17 cellular contexts compared by ENCODE assay signal in the genomic region with DNA sequence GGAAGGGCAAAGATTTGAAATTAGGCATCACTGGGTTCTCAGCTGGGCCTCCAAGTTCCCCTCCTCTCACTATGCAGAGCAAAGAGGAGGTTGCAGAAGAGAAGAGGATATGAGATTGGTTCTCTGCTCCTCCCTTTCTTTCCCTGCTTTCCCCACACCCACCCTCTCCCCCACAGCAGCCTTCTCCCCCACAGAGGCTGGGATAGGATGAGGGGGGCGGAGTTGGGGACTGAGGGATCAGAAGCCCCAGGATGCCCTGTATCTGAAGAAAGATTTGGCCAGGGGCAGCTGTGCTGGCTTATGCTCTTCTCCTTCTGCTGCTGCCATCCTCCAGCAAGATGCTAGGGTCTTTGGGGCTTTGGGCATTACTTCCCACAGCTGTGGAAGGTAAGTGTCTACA. TPM values are rescaled to one million over a fixed set of nuclear protein-coding genes. Genes with fewer than 3 reads are reported as not detected.
DNase-seq lines count a peak whose midpoint lies in the region; ATAC-seq, FAIRE-seq and TF ChIP-seq lines count a peak whose summit lies in the region.
"Had no signal": no experiment of that assay in that cellular context is flagged by ENCODE, and none has a peak within 500 bp of the region (broad histone marks: within the 10 kb centered on the region; RNA-seq: fewer than 3 reads in every experiment).

A gene (plus strand): TSS at position 259 of the 400 bp plus-strand sequence. CDS start 80 bp downstream, at position 339.

- H3K9me3 Mint-ChIP-seq in progenitor cell of endocrine pancreas (ENCODE audit: low read depth) = no peaks in the 10 kb centered on the region
- no peaks in the 10 kb centered on the region for H3K9me3 Mint-ChIP-seq in activated CD4-positive, alpha-beta memory T cell treated with anti-CD3 and anti-CD28 coated beads, Interleukin-2, amount 10 ng/mL, durations not matched to agents 7 days and 5 days

- intact Hi-C loops in K562 (cut with micrococcal nuclease) (loop anchor here (5.0 to 10.0 kb wide), 2 partner anchors 84 to 99 kb away; a partner anchor contains a TSS), PC-3 (cut with micrococcal nuclease) (no loop called here)

- no peaks in the 10 kb centered on the region for H3K79me1 ChIP-seq in mesendoderm (ENCODE audit: low read length)

- 83% methylated on average over 1 of the region's 1 CpG for WGBS in K562 (ENCODE audit: insufficient coverage, low coverage, missing lambda C conversion rate)
- WGBS in mesendoderm (ENCODE audit: extremely low coverage, insufficient coverage, low lambda C conversion rate) = no CpG with 5 or more reads among the region's 1 CpG

- no peak within 1 kb of the TSS for H3K56ac ChIP-seq in mesendoderm (ENCODE audit: low read length)

- H3K4me2 ChIP-seq in K562 (ENCODE audit: insufficient read depth, low read length) (peak within 1 kb of the TSS; percentile 89), mesendoderm (ENCODE audit: low read length) (no peak within 1 kb of the TSS), PC-3 (ENCODE audit: low read length) (no peak within 1 kb of the TSS)
- H3K4me2 ChIP-seq: BLaER1 had no signal

- no peak for TF ChIP-seq RAD21 in K562 (CRISPR knock-in tag; conservative IDR thresholded peaks at IDR 0.05 in 1 of 2, IDR thresholded peaks at IDR 0.05 in 1 of 2)

- H3K36me3 Mint-ChIP-seq in progenitor cell of endocrine pancreas (ENCODE audit: insufficient read depth) = no peaks in the 10 kb centered on the region
- no peaks in the 10 kb centered on the region for H3K36me3 Mint-ChIP-seq in activated CD4-positive, alpha-beta memory T cell treated with anti-CD3 and anti-CD28 coated beads, Interleukin-2, amount 10 ng/mL, durations not matched to agents 7 days and 5 days (ENCODE audit: low read depth)

- POLR2A ChIA-PET in HEK293 (lab: Yijun Ruan, JAX) = no interaction called here
- POLR2A ChIA-PET in K562 (lab: Yijun Ruan, JAX) = interaction anchor here (1.9 to 3.1 kb wide), 2 partner anchors 18 to 71 kb away, joined by 9 to 10 read pairs; a partner anchor contains a TSS
- POLR2A ChIA-PET in PC-3 (lab: Charles Lee; ENCODE audit: unreplicated experiment) = no interaction called here
- POLR2A ChIA-PET in activated CD4-positive, alpha-beta memory T cell treated with anti-CD3 and anti-CD28 coated beads, Interleukin-2, amount 10 ng/mL, durations not matched to agents 7 days and 5 days (lab: Charles Lee) = interaction anchor here (0.8 kb wide), 1 partner anchor 18 kb away, joined by 3 read pairs; a partner anchor contains a TSS

- H3K27me3 ChIP-seq in K562 (ENCODE audit: control insufficient read depth in 2 of 2, insufficient read depth in 2 of 2, low read length in 2 of 2) (no peaks in the 10 kb centered on the region), mesendoderm (ENCODE audit: insufficient read depth, low read length, poor library complexity) (no peaks in the 10 kb centered on the region), PC-3 (ENCODE audit: low read length) (no peaks in the 10 kb centered on the region)
- H3K27me3 ChIP-seq: BLaER1 had no signal

- H2BK15ac ChIP-seq in mesendoderm (replicated peaks; ENCODE audit: low read depth) = no peak within 1 kb of the TSS

- peaks cover 12% of the 10 kb centered on the region for H3K4me1 ChIP-seq in HEK293 (ENCODE audit: control insufficient read depth, insufficient read depth, low read length)
- peaks cover 43 to 44% of the 10 kb centered on the region in 2 experiments for H3K4me1 ChIP-seq in K562 (replicated peaks in 1 of 2; ENCODE audit: control insufficient read depth in 2 of 2, insufficient read depth in 2 of 2, low read length in 2 of 2)
- peaks cover 9% of the 10 kb centered on the region for H3K4me1 ChIP-seq in mesendoderm (ENCODE audit: control insufficient read depth, low read depth, low read length)
- peaks cover 34% of the 10 kb centered on the region for H3K4me1 ChIP-seq in PC-3 (ENCODE audit: insufficient read depth, low read length)

- H3K27ac ChIP-seq in HEK293 (ENCODE audit: extremely low read depth, low read depth, low read length) (no peak within 1 kb of the TSS), K562 (ENCODE audit: extremely low read depth, low read depth, low read length) (peak within 1 kb of the TSS; percentile 63; the same call in 1 of the 3 replicates), mesendoderm (ENCODE audit: low read depth, low read length) (no peak within 1 kb of the TSS), PC-3 (ENCODE audit: low read length) (no peak within 1 kb of the TSS)
- H3K27ac ChIP-seq: BLaER1, SK-N-MC had no signal

- peak within 1 kb of the TSS; percentile 27 for H2AK5ac ChIP-seq in mesendoderm (ENCODE audit: low read length)

- no peaks in the 10 kb centered on the region for H3K9me1 ChIP-seq in K562 (ENCODE audit: control insufficient read depth, insufficient read depth, low read length)

- H4K20me1 ChIP-seq in K562 (replicated peaks; ENCODE audit: control insufficient read depth, insufficient read depth, low read length) = no peaks in the 10 kb centered on the region
- no peaks in the 10 kb centered on the region for H4K20me1 ChIP-seq in PC-3 (ENCODE audit: low read length)
- H4K20me1 ChIP-seq: BLaER1 had no signal

- no peak within 1 kb of the TSS for H3K23ac ChIP-seq in mesendoderm (ENCODE audit: low read length)

- H3F3A ChIP-seq in PC-3 (ENCODE audit: low read length, unreplicated experiment) = peaks cover 11% of the 10 kb centered on the region

- DNase-seq in K562 (ENCODE audit: extremely low read depth in 1 of 4, low spot score in 3 of 4) (peak in 3 of 4 experiments; percentile 24 to 44 (median 43)), mesendoderm (no peak), progenitor cell of endocrine pancreas (ENCODE audit: low spot score, unreplicated experiment) (no peak), PC-3 (no peak), GM19239 (ENCODE audit: insufficient read length, low spot score) (no peak)
- no peak for DNase-seq in activated CD4-positive, alpha-beta memory T cell treated with anti-CD3 and anti-CD28 coated beads, Interleukin-2, amount 10 ng/mL, durations not matched to agents 7 days and 5 days
- DNase-seq: DMS 273 treated with DMSO at 0.1 percent for 48 hours, NCI-H1092, NCI-H345, NCI-H526 treated with DMSO at 0.1 percent for 48 hours had no signal

- H3K4me3 Mint-ChIP-seq in progenitor cell of endocrine pancreas (ENCODE audit: low read depth) = peak within 1 kb of the TSS; percentile 68
- no peak within 1 kb of the TSS for H3K4me3 Mint-ChIP-seq in activated CD4-positive, alpha-beta memory T cell treated with anti-CD3 and anti-CD28 coated beads, Interleukin-2, amount 10 ng/mL, durations not matched to agents 7 days and 5 days

- H4K5ac ChIP-seq in mesendoderm (ENCODE audit: low read length) = peak within 1 kb of the TSS; percentile 91

- BruUV-seq in K562 (replicated peaks; lab: Mats Ljungman, UMichigan) (no TSS peak), PC-3 (replicated peaks; lab: Mats Ljungman, UMichigan) (no TSS peak)

- H3K27me3 Mint-ChIP-seq in progenitor cell of endocrine pancreas = no peaks in the 10 kb centered on the region
- peaks cover 4% of the 10 kb centered on the region for H3K27me3 Mint-ChIP-seq in activated CD4-positive, alpha-beta memory T cell treated with anti-CD3 and anti-CD28 coated beads, Interleukin-2, amount 10 ng/mL, durations not matched to agents 7 days and 5 days

- TF ChIP-seq EP300 in K562 (IDR thresholded peaks at IDR 0.05; ENCODE audit: low read length) = no peak

- peak within 1 kb of the TSS; percentile 92 for H3K27ac Mint-ChIP-seq in progenitor cell of endocrine pancreas
- no peak within 1 kb of the TSS for H3K27ac Mint-ChIP-seq in activated CD4-positive, alpha-beta memory T cell treated with anti-CD3 and anti-CD28 coated beads, Interleukin-2, amount 10 ng/mL, durations not matched to agents 7 days and 5 days

- no peak within 1 kb of the TSS for H3K4ac ChIP-seq in mesendoderm (ENCODE audit: low read depth, low read length)

- no peak for TF ChIP-seq POLR2A in K562 (conservative IDR thresholded peaks at IDR 0.05)

- FAIRE-seq in K562 (lab: Jason Lieb, UNC) (no peak), GM19239 (lab: Jason Lieb, UNC) (no peak)

- ATAC-seq in K562 = no peak
- no peak for ATAC-seq in PC-3

- peak within 1 kb of the TSS; percentile 65 to 98; a peak in 3 of 4 replicates for H3K9ac ChIP-seq in K562 (ENCODE audit: insufficient read depth in 1 of 2, low read depth in 2 of 2, low read length in 2 of 2)
- no peak within 1 kb of the TSS for H3K9ac ChIP-seq in mesendoderm (ENCODE audit: low read length)
- H3K9ac ChIP-seq in PC-3 (ENCODE audit: low read length) = no peak within 1 kb of the TSS
- H3K9ac ChIP-seq: BLaER1 had no signal

- H3K4me1 Mint-ChIP-seq in progenitor cell of endocrine pancreas (ENCODE audit: low read depth) = peaks cover 68% of the 10 kb centered on the region
- peaks cover 28% of the 10 kb centered on the region for H3K4me1 Mint-ChIP-seq in activated CD4-positive, alpha-beta memory T cell treated with anti-CD3 and anti-CD28 coated beads, Interleukin-2, amount 10 ng/mL, durations not matched to agents 7 days and 5 days

- H2AFZ ChIP-seq in K562 (ENCODE audit: low read depth, low read length) (peak within 1 kb of the TSS; percentile 77), PC-3 (ENCODE audit: low read length) (no peak within 1 kb of the TSS)

- TF ChIP-seq CTCF in HEK293 (tag by site-specific recombination; IDR thresholded peaks at IDR 0.05) (no peak), K562 (IDR thresholded peaks at IDR 0.05 in 2 of 3, conservative IDR thresholded peaks at IDR 0.05 in 1 of 3; ENCODE audit: insufficient read depth in 2 of 3, low read depth in 1 of 3, low read length in 3 of 3) (no peak), progenitor cell of endocrine pancreas (IDR thresholded peaks at IDR 0.05; ENCODE audit: unreplicated experiment) (no peak), PC-3 (conservative IDR thresholded peaks at IDR 0.05; ENCODE audit: low read depth, low read length) (no peak)

- in situ Hi-C loops in K562 (cut with MboI) = loop anchor here (5.0 kb wide), 1 partner anchor 66 kb away; no protein-coding TSS in a partner anchor

- no peak within 1 kb of the TSS for H3K18ac ChIP-seq in mesendoderm (ENCODE audit: low read length)

- H3K36me3 ChIP-seq in HEK293 (ENCODE audit: control insufficient read depth in 2 of 2, insufficient read depth in 1 of 2, low read length in 2 of 2) = no peaks in the 10 kb centered on the region
- H3K36me3 ChIP-seq in K562 (ENCODE audit: control insufficient read depth, insufficient read depth, low read length) = peaks cover 10% of the 10 kb centered on the region; the same call in 2 of the 3 replicates
- H3K36me3 ChIP-seq in mesendoderm (ENCODE audit: control insufficient read depth, insufficient read depth, low read length) = no peaks in the 10 kb centered on the region
- H3K36me3 ChIP-seq in PC-3 (ENCODE audit: low read depth, low read length) = no peaks in the 10 kb centered on the region
- H3K36me3 ChIP-seq: BLaER1, HAP-1 had no signal

- peaks cover 19% of the 10 kb centered on the region for H3K79me2 ChIP-seq in K562 (ENCODE audit: control insufficient read depth, insufficient read depth, low read length)
- H3K79me2 ChIP-seq in mesendoderm (ENCODE audit: control insufficient read depth, insufficient read depth, low read length) = no peaks in the 10 kb centered on the region
- H3K79me2 ChIP-seq in PC-3 (ENCODE audit: low read length) = no peaks in the 10 kb centered on the region

- no peaks in the 10 kb centered on the region for H3K9me2 ChIP-seq in PC-3 (replicated peaks; ENCODE audit: low read length)

- H3K9me3 ChIP-seq in HEK293 (ENCODE audit: control insufficient read depth, insufficient read depth, low read depth, low read length) (no peaks in the 10 kb centered on the region), K562 (replicated peaks; ENCODE audit: control insufficient read depth, insufficient read depth, low read depth, low read length) (no peaks in the 10 kb centered on the region), PC-3 (ENCODE audit: low read length) (no peaks in the 10 kb centered on the region)
- H3K9me3 ChIP-seq: BLaER1, HAP-1 had no signal

- CTCF ChIA-PET in HEK293 (lab: Yijun Ruan, JAX) (interaction anchor here (0.6 to 5.2 kb wide), 5 partner anchors 14 to 79 kb away, joined by 3 to 134 read pairs (median 4); no protein-coding TSS in a partner anchor), K562 (lab: Yijun Ruan, JAX; ENCODE audit: low intra/inter-chr PET ratio) (interaction anchor here (0.6 to 0.7 kb wide), 2 partner anchors 71 to 96 kb away, joined by 3 to 5 read pairs; no protein-coding TSS in a partner anchor), PC-3 (lab: Charles Lee) (no interaction called here)
- CTCF ChIA-PET in activated CD4-positive, alpha-beta memory T cell treated with anti-CD3 and anti-CD28 coated beads, Interleukin-2, amount 10 ng/mL, durations not matched to agents 7 days and 5 days (lab: Charles Lee) = interaction anchor here (1.4 to 7.8 kb wide), 3 partner anchors 69 to 100 kb away, joined by 3 to 138 read pairs (median 6); no protein-coding TSS in a partner anchor

- no peak within 1 kb of the TSS for H4K8ac ChIP-seq in mesendoderm (ENCODE audit: low read depth, low read length)

- H2BK5ac ChIP-seq in mesendoderm (ENCODE audit: low read length) = no peak within 1 kb of the TSS

- no peak within 1 kb of the TSS for H3K4me3 ChIP-seq in HEK293 (ENCODE audit: low read depth, low read length)
- peak within 1 kb of the TSS; percentile 36; the same call in 1 of the 2 replicates for H3K4me3 ChIP-seq in K562
- no peak within 1 kb of the TSS for H3K4me3 ChIP-seq in mesendoderm (ENCODE audit: low read length)
- no peak within 1 kb of the TSS for H3K4me3 ChIP-seq in PC-3 (ENCODE audit: low read length)
- H3K4me3 ChIP-seq: BLaER1, HAP-1, SK-N-MC had no signal

- H2BK120ac ChIP-seq in mesendoderm (ENCODE audit: low read depth, low read length) = no peak within 1 kb of the TSS

RNA-seq across cellular contexts. Expression of the gene that starts here (rescaled TPM):
- 10.1 and 25.6 TPM in 2 replicates for total RNA-seq in K562 (2011; cell fraction: chromatin; rRNA removed; ENCODE audit: low replicate concordance)
- total RNA-seq in K562 (2011; cell fraction: nucleolus; rRNA removed) = 14.0 and 16.2 TPM in 2 replicates
- total RNA-seq in K562 (2011; cell fraction: nucleoplasm; rRNA removed) = 15.8 and 19.8 TPM in 2 replicates
- total RNA-seq in K562 (2014; rRNA removed) = 10.3 and 20.9 TPM in 2 replicates
- 6.0 and 8.9 TPM in 2 replicates for total RNA-seq in K562 (2014; rRNA removed; fragmentation: Illumina TruSeq; extraction: Trizol)
- 49.7 and 51.2 TPM in 2 replicates for total RNA-seq in K562 (2015; rRNA removed; fragmentation: Illumina TruSeq; extraction: Trizol)
- total RNA-seq in K562 (2021) = 13.5 and 15.0 TPM in 2 replicates
- polyA plus RNA-seq in K562 (2011; rRNA removed) = 12.9 and 19.8 TPM in 2 replicates
- 26.4 and 42.1 TPM in 2 replicates for polyA plus RNA-seq in K562 (2011; cell fraction: cytosol; rRNA removed)
- 33.0 and 40.1 TPM in 2 replicates for polyA plus RNA-seq in K562 (2011; cell fraction: nucleus; rRNA removed)
- 91.6 and 130 TPM in 2 replicates for polyA plus RNA-seq in K562 (2012)
- 26.5 and 28.0 TPM in 2 replicates for polyA plus RNA-seq in K562 (2014; fragmentation: Illumina TruSeq; extraction: Trizol)
- polyA plus RNA-seq in K562 (2014; fragmentation: Nextera tagmentation; extraction: Ambion mirVana) = 10 to 100 TPM; 19.8 to 21.0 TPM
- polyA plus RNA-seq in K562 (2014; rRNA removed) = 19.3 and 22.7 TPM in 2 replicates
- 6.9 and 11.6 TPM in 2 replicates for polyA minus RNA-seq in K562 (2011; rRNA and poly(A)+ RNA removed)
- polyA minus RNA-seq in K562 (2011; cell fraction: cytosol; rRNA and poly(A)+ RNA removed) = 9.4 and 12.4 TPM in 2 replicates
- 4.6 and 7.1 TPM in 2 replicates for polyA minus RNA-seq in K562 (2011; cell fraction: nucleus; rRNA and poly(A)+ RNA removed)
- 0.04 TPM for polyA plus RNA-seq in mesendoderm (2013, experiment 1 of 2)
- 0.06 TPM for polyA plus RNA-seq in mesendoderm (2013, experiment 2 of 2)
- total RNA-seq in progenitor cell of endocrine pancreas = 35.1 and 35.7 TPM in 2 replicates
- 0.29 TPM in 1 of 2 replicates, not detected in the other for total RNA-seq in PC-3 (2014; rRNA removed)
- not detected for total RNA-seq in activated CD4-positive, alpha-beta memory T cell treated with anti-CD3 and anti-CD28 coated beads, Interleukin-2, amount 10 ng/mL, durations not matched to agents 7 days and 5 days
- total RNA-seq: Daoy, HT1080 had no signal
- polyA plus RNA-seq: AG04450 had no signal

Comparison
In these comparisons a context has a peak if more than half of its experiments do, and no peak if none do; other contexts are left out.
1. DNase-seq: peak in K562 (3 of 4); none in mesendoderm (single experiment), progenitor cell of endocrine pancreas (single experiment), PC-3 (single experiment), activated CD4-positive, alpha-beta memory T cell treated with anti-CD3 and anti-CD28 coated beads, Interleukin-2, amount 10 ng/mL, durations not matched to agents 7 days and 5 days (single experiment) and GM19239 (single experiment).
2. H3K9ac ChIP-seq: peak in K562 (2 of 2); none in mesendoderm (single experiment) and PC-3 (single experiment).
3. POLR2A ChIA-PET loops: an anchor here in K562 (1.9 to 3.1 kb wide) and activated CD4-positive, alpha-beta memory T cell treated with anti-CD3 and anti-CD28 coated beads, Interleukin-2, amount 10 ng/mL, durations not matched to agents 7 days and 5 days (0.8 kb wide); none called in HEK293 and PC-3.